Comparison of ENCODE assay signal across 16 cellular contexts in the genomic region with DNA sequence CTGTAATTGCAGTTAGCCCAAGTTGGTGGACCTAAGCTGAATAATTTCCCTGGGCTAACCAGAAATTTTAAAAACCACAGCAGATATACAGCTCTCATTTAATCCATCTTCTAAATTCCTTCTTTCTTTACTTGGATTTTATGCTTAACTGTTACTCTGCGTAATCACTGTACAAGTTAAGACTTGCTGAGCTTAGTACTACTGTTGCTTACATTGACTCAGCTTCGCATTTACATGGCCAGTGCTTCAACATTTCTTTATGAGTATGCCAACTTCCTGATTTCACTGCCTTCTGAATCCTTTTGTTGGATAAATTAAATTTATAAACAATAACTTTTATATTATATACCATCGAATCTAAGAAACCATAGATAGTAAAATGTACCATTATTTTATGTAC.
"Had no signal": no experiment of that assay in that cellular context is flagged by ENCODE, and none has a peak within 500 bp of the region (broad histone marks: within the 10 kb centered on the region; RNA-seq: fewer than 3 reads in every experiment).

No MANE protein-coding gene starts in this region.

- H3K27ac ChIP-seq: body of pancreas, neural progenitor cell, pancreas, tibial artery had no signal

- H3K36me3 ChIP-seq: neural progenitor cell, pancreas, tibial artery had no signal

- DNase-seq: activated CD4-positive, alpha-beta T cell treated with anti-CD3 and anti-CD28 coated beads for 48 hours; activated CD8-positive, alpha-beta memory T cell treated with anti-CD3 and anti-CD28 coated beads, Interleukin-2, amount 50 U/mL, for 4 hours; activated CD8-positive, alpha-beta T cell treated with anti-CD3 and anti-CD28 coated beads for 36 hours; activated gamma-delta T cell treated with Interleukin-2 at 50 U/mL for 16 hours; activated T-cell treated with anti-CD3 and anti-CD28 coated beads, Interleukin-2, amount 50 U/mL, for 72 hours; amygdala; body of pancreas; effector memory CD4-positive, alpha-beta T cell; naive B cell; pancreas; stimulated activated CD4-positive, alpha-beta T cell treated with anti-CD3 and anti-CD28 coated beads, Interleukin-2, amount 100 ng/mL, for 48 hours; tibial artery had no signal

- ATAC-seq: body of pancreas; stimulated activated memory B cell treated with anti-CD40 and anti-IgM and Interleukin-4, amounts not matched to agents 10 μg/mL and 1 μg/mL and 100 μg/mL, for 72 hours had no signal

- FAIRE-seq: islet of Langerhans, pancreas, urothelium cell line had no signal

- H2AFZ ChIP-seq: neural progenitor cell had no signal

- H3K4me2 ChIP-seq: neural progenitor cell had no signal

- H3K27me3 ChIP-seq: body of pancreas, neural progenitor cell, pancreas, tibial artery had no signal

- H3K9ac ChIP-seq: neural progenitor cell had no signal

- H3K4me1 ChIP-seq: pancreas had no signal

- H3K4me3 ChIP-seq: body of pancreas, neural progenitor cell, pancreas, tibial artery had no signal

- H3K9me3 ChIP-seq: body of pancreas, pancreas, tibial artery had no signal
